In genomic region chr12:11650697-11651281, GRCh38 we compare ENCODE assay signal across 8 cellular contexts. TPM values are rescaled to one million over a fixed set of nuclear protein-coding genes. Genes with fewer than 3 reads are reported as not detected.
DNase-seq lines count a peak whose midpoint lies in the region; TF ChIP-seq lines count a peak whose summit lies in the region.

No MANE protein-coding gene starts in this region.

- H3K36me3 ChIP-seq in H7 (replicated peaks; ENCODE audit: control insufficient read depth, insufficient read depth, low read length) (no peaks in the 10 kb centered on the region), Peyer's patch (no peaks in the 10 kb centered on the region), thymus (ENCODE audit: control insufficient read depth, insufficient read depth) (no peaks in the 10 kb centered on the region)

- DNase-seq in AG10803 (ENCODE audit: low read depth) (peak; percentile 37), H7 (no peak), Peyer's patch (no peak), choroid plexus epithelial cell (ENCODE audit: low read depth) (peak; percentile 60), lower leg skin (ENCODE audit: low spot score in 2 of 2) (no peak), NCI-H446 treated with DMSO at 0.1 percent for 48 hours (lab: John Stamatoyannopoulos, UW) (no peak), NCI-H2081 treated with DMSO at 0.1 percent for 48 hours (lab: John Stamatoyannopoulos, UW) (no peak)

- 1 to 3% methylated on average over 9 of the region's 9 CpGs for WGBS in lower leg skin, 2 donors
- WGBS in thymus = under 1% methylated on average over 9 of the region's 9 CpGs

- H3K27me3 ChIP-seq in H7 (ENCODE audit: control insufficient read depth, insufficient read depth, low read length) (no peaks in the 10 kb centered on the region), Peyer's patch (no peaks in the 10 kb centered on the region), thymus (ENCODE audit: control insufficient read depth, insufficient read depth) (no peaks in the 10 kb centered on the region)

- H3K4me1 ChIP-seq in Peyer's patch (peaks cover 0 to 14% (median 11%) of the 10 kb centered on the region in 4 donors), thymus (ENCODE audit: control insufficient read depth, insufficient read depth, low read length) (peaks cover 30% of the 10 kb centered on the region)

- H3K9me3 ChIP-seq in Peyer's patch (no peaks in the 10 kb centered on the region), thymus (ENCODE audit: control insufficient read depth) (no peaks in the 10 kb centered on the region)

- intact Hi-C loops in lower leg skin (cut with DNase I; ENCODE audit: low total_unique reads) = no loop called here

- TF ChIP-seq CTCF in AG10803 (conservative IDR thresholded peaks at IDR 0.05; ENCODE audit: low read length) (no peak), Peyer's patch (IDR thresholded peaks at IDR 0.05) (peak in 1 of 6 experiments; percentile 6), choroid plexus epithelial cell (conservative IDR thresholded peaks at IDR 0.05; ENCODE audit: low read depth, low read length) (peak; percentile 29), lower leg skin (IDR thresholded peaks at IDR 0.05) (no peak)

- H3K4me3 ChIP-seq in AG10803 (ENCODE audit: low read length) (peak overlapping the region; percentile 95), H7 (ENCODE audit: insufficient read depth, low read depth, low read length) (peak overlapping the region; percentile 56), Peyer's patch (peak overlapping the region; percentile 74 to 94 (median 86)), choroid plexus epithelial cell (ENCODE audit: low read depth, low read length) (peak overlapping the region; percentile 81), lower leg skin (ENCODE audit: low read depth, poor library complexity, severe bottlenecking) (peak overlapping the region; percentile 87), thymus (ENCODE audit: low read length) (peak overlapping the region; percentile 99)

- TF ChIP-seq POLR2A in Peyer's patch (IDR thresholded peaks at IDR 0.05) (peak in 1 of 2 donors; percentile 10), lower leg skin (IDR thresholded peaks at IDR 0.05) (no peak)

- peak overlapping the region; percentile 67 to 98 (median 92) for H3K27ac ChIP-seq in Peyer's patch
- H3K27ac ChIP-seq in thymus (ENCODE audit: low read depth) = peak overlapping the region; percentile 86

RNA-seq across cellular contexts. Expression of gene ETV6, which starts 1.3 kb away (rescaled TPM):
- 5.7 and 6.2 TPM in 2 replicates for total RNA-seq in H7 (2014; rRNA removed; shearing (Covaris generic))
- 10 to 100 TPM; 35.4 to 49.5 (median 42.2) TPM for total RNA-seq in Peyer's patch
- 10 to 100 TPM; 17.7 to 27.1 (median 25.0) TPM for total RNA-seq in lower leg skin
- polyA plus RNA-seq in thymus = 15.0 TPM

Comparison
In these comparisons a context has a peak if more than half of its experiments do, and no peak if none do; other contexts are left out.
1. DNase-seq: peak in AG10803 (single experiment) and choroid plexus epithelial cell (single experiment); none in H7 (single experiment), Peyer's patch (0 of 3), lower leg skin (0 of 2), NCI-H446 treated with DMSO at 0.1 percent for 48 hours (single experiment) and NCI-H2081 treated with DMSO at 0.1 percent for 48 hours (single experiment).
2. Peak in every context shown above with its lines, with median percentiles within 50 percentile points of each other: H3K4me3 ChIP-seq.